1 cellular context compared by ENCODE assay signal in the genomic region with DNA sequence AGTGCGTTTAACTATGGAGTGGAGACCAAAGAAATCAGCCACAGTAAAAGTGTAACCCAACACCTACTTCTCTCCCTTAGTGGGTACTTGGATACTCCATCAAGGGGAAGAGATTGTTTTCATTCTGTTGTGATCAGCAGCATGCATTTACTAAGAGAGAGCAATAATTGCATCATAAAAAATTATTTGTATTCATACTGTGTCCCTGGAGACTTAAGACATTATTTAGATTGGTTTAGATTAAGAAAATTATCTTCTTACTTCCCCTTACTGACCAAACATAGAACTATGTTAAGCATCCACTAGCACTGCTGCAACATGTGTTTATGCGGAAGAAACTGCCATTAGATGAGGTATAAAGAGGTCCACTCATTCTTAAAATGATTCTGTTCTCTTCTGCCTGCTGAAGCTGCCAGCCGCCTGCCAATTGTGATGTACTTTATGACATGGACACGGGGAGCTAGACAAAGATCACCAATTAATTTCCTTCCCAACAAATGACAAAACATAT.
TF ChIP-seq lines count a peak whose summit lies in the region.

No MANE protein-coding gene starts in this region.

TF ChIP-seq in H1, 55 proteins besides CTCF, POLR2A, EP300 and RAD21:
- TF ChIP-seq, protein P1, sequence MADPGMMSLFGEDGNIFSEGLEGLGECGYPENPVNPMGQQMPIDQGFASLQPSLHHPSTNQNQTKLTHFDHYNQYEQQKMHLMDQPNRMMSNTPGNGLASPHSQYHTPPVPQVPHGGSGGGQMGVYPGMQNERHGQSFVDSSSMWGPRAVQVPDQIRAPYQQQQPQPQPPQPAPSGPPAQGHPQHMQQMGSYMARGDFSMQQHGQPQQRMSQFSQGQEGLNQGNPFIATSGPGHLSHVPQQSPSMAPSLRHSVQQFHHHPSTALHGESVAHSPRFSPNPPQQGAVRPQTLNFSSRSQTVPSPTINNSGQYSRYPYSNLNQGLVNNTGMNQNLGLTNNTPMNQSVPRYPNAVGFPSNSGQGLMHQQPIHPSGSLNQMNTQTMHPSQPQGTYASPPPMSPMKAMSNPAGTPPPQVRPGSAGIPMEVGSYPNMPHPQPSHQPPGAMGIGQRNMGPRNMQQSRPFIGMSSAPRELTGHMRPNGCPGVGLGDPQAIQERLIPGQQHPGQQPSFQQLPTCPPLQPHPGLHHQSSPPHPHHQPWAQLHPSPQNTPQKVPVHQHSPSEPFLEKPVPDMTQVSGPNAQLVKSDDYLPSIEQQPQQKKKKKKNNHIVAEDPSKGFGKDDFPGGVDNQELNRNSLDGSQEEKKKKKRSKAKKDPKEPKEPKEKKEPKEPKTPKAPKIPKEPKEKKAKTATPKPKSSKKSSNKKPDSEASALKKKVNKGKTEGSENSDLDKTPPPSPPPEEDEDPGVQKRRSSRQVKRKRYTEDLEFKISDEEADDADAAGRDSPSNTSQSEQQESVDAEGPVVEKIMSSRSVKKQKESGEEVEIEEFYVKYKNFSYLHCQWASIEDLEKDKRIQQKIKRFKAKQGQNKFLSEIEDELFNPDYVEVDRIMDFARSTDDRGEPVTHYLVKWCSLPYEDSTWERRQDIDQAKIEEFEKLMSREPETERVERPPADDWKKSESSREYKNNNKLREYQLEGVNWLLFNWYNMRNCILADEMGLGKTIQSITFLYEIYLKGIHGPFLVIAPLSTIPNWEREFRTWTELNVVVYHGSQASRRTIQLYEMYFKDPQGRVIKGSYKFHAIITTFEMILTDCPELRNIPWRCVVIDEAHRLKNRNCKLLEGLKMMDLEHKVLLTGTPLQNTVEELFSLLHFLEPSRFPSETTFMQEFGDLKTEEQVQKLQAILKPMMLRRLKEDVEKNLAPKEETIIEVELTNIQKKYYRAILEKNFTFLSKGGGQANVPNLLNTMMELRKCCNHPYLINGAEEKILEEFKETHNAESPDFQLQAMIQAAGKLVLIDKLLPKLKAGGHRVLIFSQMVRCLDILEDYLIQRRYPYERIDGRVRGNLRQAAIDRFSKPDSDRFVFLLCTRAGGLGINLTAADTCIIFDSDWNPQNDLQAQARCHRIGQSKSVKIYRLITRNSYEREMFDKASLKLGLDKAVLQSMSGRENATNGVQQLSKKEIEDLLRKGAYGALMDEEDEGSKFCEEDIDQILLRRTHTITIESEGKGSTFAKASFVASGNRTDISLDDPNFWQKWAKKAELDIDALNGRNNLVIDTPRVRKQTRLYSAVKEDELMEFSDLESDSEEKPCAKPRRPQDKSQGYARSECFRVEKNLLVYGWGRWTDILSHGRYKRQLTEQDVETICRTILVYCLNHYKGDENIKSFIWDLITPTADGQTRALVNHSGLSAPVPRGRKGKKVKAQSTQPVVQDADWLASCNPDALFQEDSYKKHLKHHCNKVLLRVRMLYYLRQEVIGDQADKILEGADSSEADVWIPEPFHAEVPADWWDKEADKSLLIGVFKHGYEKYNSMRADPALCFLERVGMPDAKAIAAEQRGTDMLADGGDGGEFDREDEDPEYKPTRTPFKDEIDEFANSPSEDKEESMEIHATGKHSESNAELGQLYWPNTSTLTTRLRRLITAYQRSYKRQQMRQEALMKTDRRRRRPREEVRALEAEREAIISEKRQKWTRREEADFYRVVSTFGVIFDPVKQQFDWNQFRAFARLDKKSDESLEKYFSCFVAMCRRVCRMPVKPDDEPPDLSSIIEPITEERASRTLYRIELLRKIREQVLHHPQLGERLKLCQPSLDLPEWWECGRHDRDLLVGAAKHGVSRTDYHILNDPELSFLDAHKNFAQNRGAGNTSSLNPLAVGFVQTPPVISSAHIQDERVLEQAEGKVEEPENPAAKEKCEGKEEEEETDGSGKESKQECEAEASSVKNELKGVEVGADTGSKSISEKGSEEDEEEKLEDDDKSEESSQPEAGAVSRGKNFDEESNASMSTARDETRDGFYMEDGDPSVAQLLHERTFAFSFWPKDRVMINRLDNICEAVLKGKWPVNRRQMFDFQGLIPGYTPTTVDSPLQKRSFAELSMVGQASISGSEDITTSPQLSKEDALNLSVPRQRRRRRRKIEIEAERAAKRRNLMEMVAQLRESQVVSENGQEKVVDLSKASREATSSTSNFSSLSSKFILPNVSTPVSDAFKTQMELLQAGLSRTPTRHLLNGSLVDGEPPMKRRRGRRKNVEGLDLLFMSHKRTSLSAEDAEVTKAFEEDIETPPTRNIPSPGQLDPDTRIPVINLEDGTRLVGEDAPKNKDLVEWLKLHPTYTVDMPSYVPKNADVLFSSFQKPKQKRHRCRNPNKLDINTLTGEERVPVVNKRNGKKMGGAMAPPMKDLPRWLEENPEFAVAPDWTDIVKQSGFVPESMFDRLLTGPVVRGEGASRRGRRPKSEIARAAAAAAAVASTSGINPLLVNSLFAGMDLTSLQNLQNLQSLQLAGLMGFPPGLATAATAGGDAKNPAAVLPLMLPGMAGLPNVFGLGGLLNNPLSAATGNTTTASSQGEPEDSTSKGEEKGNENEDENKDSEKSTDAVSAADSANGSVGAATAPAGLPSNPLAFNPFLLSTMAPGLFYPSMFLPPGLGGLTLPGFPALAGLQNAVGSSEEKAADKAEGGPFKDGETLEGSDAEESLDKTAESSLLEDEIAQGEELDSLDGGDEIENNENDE (IDR thresholded peaks at IDR 0.05; ENCODE audit: insufficient replicate concordance, low read length) = no peak
- TF ChIP-seq JUN (IDR thresholded peaks at IDR 0.05; ENCODE audit: low read depth, low read length) (no peak), JUND (IDR thresholded peaks at IDR 0.05; ENCODE audit: low read length) (no peak), MAFK (IDR thresholded peaks at IDR 0.05; ENCODE audit: low read depth, low read length) (no peak), PHF8 (conservative IDR thresholded peaks at IDR 0.05; ENCODE audit: low read depth, low read length) (no peak), RXRA (IDR thresholded peaks at IDR 0.05; ENCODE audit: insufficient read depth, low read depth, low read length) (no peak), SIRT6 (IDR thresholded peaks at IDR 0.05; ENCODE audit: low read length) (no peak), KDM5A (IDR thresholded peaks at IDR 0.05; ENCODE audit: low read length) (no peak), KDM4A (IDR thresholded peaks at IDR 0.05; ENCODE audit: low read depth, low read length, severe bottlenecking) (no peak), TEAD4 (IDR thresholded peaks at IDR 0.05; ENCODE audit: low read depth, low read length) (no peak), SIX5 (IDR thresholded peaks at IDR 0.05; ENCODE audit: low read depth, low read length) (no peak), SP1 (IDR thresholded peaks at IDR 0.05; ENCODE audit: low read depth, low read length) (no peak)
